ENCODE assay signal across 11 cellular contexts in genomic region chr14:78170203-78170602, GRCh38. TPM values are rescaled to one million over a fixed set of nuclear protein-coding genes. Genes with fewer than 3 reads are reported as not detected.
DNase-seq lines count a peak whose midpoint lies in the region; ATAC-seq and TF ChIP-seq lines count a peak whose summit lies in the region.
"Had no signal": no experiment of that assay in that cellular context is flagged by ENCODE, and none has a peak within 500 bp of the region (broad histone marks: within the 10 kb centered on the region; RNA-seq: fewer than 3 reads in every experiment).

Gene NRXN3, plus strand, starts transcription at chr14:78170373. Its CDS starts 72,721 bp downstream, at chr14:78243094.

- peak within 1 kb of the TSS; percentile 40 for H3K4me3 ChIP-seq in NT2/D1 (ENCODE audit: insufficient read length, low read depth)
- no peak within 1 kb of the TSS for H3K4me3 ChIP-seq in parathyroid adenoma (ENCODE audit: low read depth, low read length)

- ATAC-seq in HG02973 (IDR thresholded peaks at IDR 0.05; ENCODE audit: unreplicated experiment) (no peak), left lobe of liver (no peak), GM21529 (IDR thresholded peaks at IDR 0.05; ENCODE audit: unreplicated experiment) (no peak)
- ATAC-seq: T-helper 17 cell had no signal

- H3K79me2 ChIP-seq in parathyroid adenoma: no peaks in the 10 kb centered on the region

- TF ChIP-seq CTCF in parathyroid adenoma (IDR thresholded peaks at IDR 0.05): no peak

- H3K9ac ChIP-seq in NT2/D1 (ENCODE audit: insufficient read length, low read depth): peak within 1 kb of the TSS; percentile 7
- H3K9ac ChIP-seq in parathyroid adenoma: no peak within 1 kb of the TSS

- H3K36me3 ChIP-seq in NT2/D1 (ENCODE audit: insufficient read depth, insufficient read length, low read length): no peaks in the 10 kb centered on the region
- no peaks in the 10 kb centered on the region for H3K36me3 ChIP-seq in parathyroid adenoma (ENCODE audit: control insufficient read depth, insufficient read depth, low read length)

- H3K4me1 ChIP-seq in NT2/D1 (ENCODE audit: insufficient read depth, insufficient read length) (no peaks in the 10 kb centered on the region), parathyroid adenoma (peaks cover 7% of the 10 kb centered on the region)

- H3K9me3 ChIP-seq in NT2/D1 (ENCODE audit: insufficient read depth, low read length) (no peaks in the 10 kb centered on the region), parathyroid adenoma (ENCODE audit: control insufficient read depth, low read length) (no peaks in the 10 kb centered on the region)

- DNase-seq in G401 (ENCODE audit: low spot score): peak; percentile 24
- peak; percentile 50 for DNase-seq in NT2/D1 (ENCODE audit: low read depth, low spot score)
- peak; percentile 10 to 47 for DNase-seq in hippocampal formation (lab: John Stamatoyannopoulos, UW)
- DNase-seq in left lobe of liver (ENCODE audit: low spot score): no peak
- no peak for DNase-seq in NCI-H2029 (lab: John Stamatoyannopoulos, UW)
- DNase-seq: activated T-cell treated with anti-CD3 and anti-CD28 coated beads, Interleukin-2, amount 50 U/mL, for 1 hour; CD4-positive, alpha-beta memory T cell; T-helper 17 cell had no signal

- H3K27me3 ChIP-seq in NT2/D1 (ENCODE audit: insufficient read depth, insufficient read length): no peaks in the 10 kb centered on the region
- H3K27me3 ChIP-seq in parathyroid adenoma (ENCODE audit: control insufficient read depth, insufficient read depth, low read length): no peaks in the 10 kb centered on the region

- H3K27ac ChIP-seq in parathyroid adenoma: no peak within 1 kb of the TSS

- peak within 1 kb of the TSS; percentile 54 for H2AFZ ChIP-seq in parathyroid adenoma

- no peak within 1 kb of the TSS for H3K4me2 ChIP-seq in parathyroid adenoma (ENCODE audit: low read length)

- in situ Hi-C loops in G401 (cut with HindIII; ENCODE audit: low sequenced_read_pairs): no loop called here

RNA-seq across cellular contexts. Expression of gene NRXN3, which starts in this region (rescaled TPM):
- not detected in 2 replicates for total RNA-seq in G401 (2014; rRNA removed; shearing (Covaris generic))
- 0.20 TPM for total RNA-seq in left lobe of liver
- total RNA-seq: CD4-positive, alpha-beta memory T cell; T-helper 17 cell had no signal

Comparison
In these comparisons a context has a peak if more than half of its experiments do, and no peak if none do; other contexts are left out.
1. Peak in DNase-seq in G401; RNA of the gene not detected or under 1 TPM.
2. DNase-seq: peak in NT2/D1 (single experiment) and hippocampal formation (2 of 2); none in left lobe of liver (single experiment) and NCI-H2029 (single experiment).